In the genomic region with DNA sequence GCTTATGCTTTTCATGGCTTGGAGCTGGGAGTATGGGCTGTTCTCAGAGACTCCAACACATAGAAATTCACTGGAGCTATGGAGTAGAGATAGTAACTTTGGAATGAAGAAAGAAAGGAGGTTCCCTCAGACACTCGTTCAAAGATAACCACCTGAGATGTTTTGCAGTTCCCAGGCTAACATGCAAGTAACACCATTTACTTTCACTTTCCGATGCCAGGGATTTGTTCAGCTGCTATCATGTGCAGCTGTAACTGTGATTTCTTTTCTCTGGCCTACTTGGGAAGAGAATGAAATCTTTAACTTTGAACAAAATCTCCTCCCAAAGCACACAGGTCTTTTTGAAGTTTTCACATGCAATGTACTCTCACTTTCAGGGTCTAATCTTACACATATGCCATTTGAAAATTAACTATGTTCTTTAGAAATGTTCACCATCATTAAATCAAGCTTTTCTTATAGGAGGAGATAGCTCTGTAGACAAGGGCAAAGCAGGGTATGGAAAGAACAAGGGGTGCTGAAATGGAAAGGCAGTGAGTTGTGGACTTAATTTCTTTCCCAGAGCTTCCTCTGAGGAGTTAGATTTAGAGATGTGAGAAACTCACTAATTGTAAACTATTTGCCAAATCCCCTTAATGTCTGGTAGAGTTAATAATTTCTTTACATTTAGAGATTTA, we compare ENCODE assay signal across 18 cellular contexts.
DNase-seq lines count a peak whose midpoint lies in the region; ATAC-seq and TF ChIP-seq lines count a peak whose summit lies in the region.
"Had no signal": no experiment of that assay in that cellular context is flagged by ENCODE, and none has a peak within 500 bp of the region (broad histone marks: within the 10 kb centered on the region; RNA-seq: fewer than 3 reads in every experiment).

No MANE protein-coding gene starts in this region.

- H3K79me1 ChIP-seq in mesendoderm (ENCODE audit: low read length) = no peaks in the 10 kb centered on the region

- H3K4me2 ChIP-seq in MM.1S (ENCODE audit: low read depth, low read length) (no peak overlapping the region), mesendoderm (ENCODE audit: low read length) (no peak overlapping the region)
- H3K4me2 ChIP-seq: KMS-11 had no signal

- peak overlapping the region; percentile 30; the same call in 1 of the 2 replicates for H3K4me3 ChIP-seq in ACC112 (ENCODE audit: low read depth, low read length)
- H3K4me3 ChIP-seq in MM.1S (ENCODE audit: low read length) = no peak overlapping the region
- no peak overlapping the region for H3K4me3 ChIP-seq in choroid plexus epithelial cell (ENCODE audit: low read depth, low read length)
- H3K4me3 ChIP-seq in mesendoderm (ENCODE audit: low read length) = no peak overlapping the region
- H3K4me3 ChIP-seq: colonic mucosa, uterus had no signal

- no peak overlapping the region for H3K27ac ChIP-seq in ACC112 (ENCODE audit: low read depth, low read length)
- no peak overlapping the region for H3K27ac ChIP-seq in MM.1S (ENCODE audit: low read length)
- H3K27ac ChIP-seq in mesendoderm (ENCODE audit: low read depth, low read length) = no peak overlapping the region
- H3K27ac ChIP-seq: colonic mucosa, KMS-11, uterus had no signal

- no peaks in the 10 kb centered on the region for H3K4me1 ChIP-seq in ACC112 (ENCODE audit: control insufficient read depth, insufficient read depth, low read length, unreplicated experiment)
- H3K4me1 ChIP-seq in MM.1S (ENCODE audit: low read length) = no peaks in the 10 kb centered on the region
- H3K4me1 ChIP-seq in mesendoderm (ENCODE audit: control insufficient read depth, low read depth, low read length) = no peaks in the 10 kb centered on the region
- H3K4me1 ChIP-seq: colonic mucosa, uterus had no signal

- no peak overlapping the region for H3K18ac ChIP-seq in mesendoderm (ENCODE audit: low read length)

- H3K9ac ChIP-seq in MM.1S (ENCODE audit: low read length) (no peak overlapping the region), mesendoderm (ENCODE audit: low read length) (no peak overlapping the region)
- H3K9ac ChIP-seq: KMS-11 had no signal

- no peak overlapping the region for H2AK5ac ChIP-seq in mesendoderm (ENCODE audit: low read length)

- H3K56ac ChIP-seq in mesendoderm (ENCODE audit: low read length) = no peak overlapping the region

- H2AFZ ChIP-seq in ACC112 (ENCODE audit: low read length, unreplicated experiment) (peak overlapping the region; percentile 36), MM.1S (ENCODE audit: low read length) (no peak overlapping the region)

- TF ChIP-seq CTCF in MM.1S (IDR thresholded peaks at IDR 0.05; ENCODE audit: low read length) (no peak), choroid plexus epithelial cell (conservative IDR thresholded peaks at IDR 0.05; ENCODE audit: low read depth, low read length) (no peak)

- H2BK15ac ChIP-seq in mesendoderm (replicated peaks; ENCODE audit: low read depth) = no peak overlapping the region

- no peak for ATAC-seq in GM18517 (IDR thresholded peaks at IDR 0.05; ENCODE audit: unreplicated experiment)
- ATAC-seq in GM21367 (IDR thresholded peaks at IDR 0.05; ENCODE audit: unreplicated experiment) = no peak
- ATAC-seq in HG03432 (IDR thresholded peaks at IDR 0.05; ENCODE audit: unreplicated experiment) = no peak
- ATAC-seq: activated naive CD4-positive, alpha-beta T cell treated with anti-CD3 and anti-CD28 coated beads, Interleukin-2, amount 50 U/mL, for 72 hours; esophagus mucosa; stimulated activated naive B cell treated with anti-CD40 and anti-IgM and Interleukin-4, amounts not matched to agents 10 μg/mL and 1 μg/mL and 100 μg/mL, for 72 hours had no signal

- no peak overlapping the region for H2BK5ac ChIP-seq in mesendoderm (ENCODE audit: low read length)

- no peak overlapping the region for H4K8ac ChIP-seq in mesendoderm (ENCODE audit: low read depth, low read length)

- no peak overlapping the region for H4K5ac ChIP-seq in mesendoderm (ENCODE audit: low read length)

- H4K20me1 ChIP-seq in MM.1S (ENCODE audit: insufficient read depth, low read length) = no peaks in the 10 kb centered on the region

- no CpG with 5 or more reads among the region's 2 CpGs for WGBS in mesendoderm (ENCODE audit: extremely low coverage, insufficient coverage, low lambda C conversion rate)

- H3K23ac ChIP-seq in mesendoderm (ENCODE audit: low read length) = no peak overlapping the region

- no peaks in the 10 kb centered on the region for H3K9me3 ChIP-seq in MM.1S (replicated peaks; ENCODE audit: insufficient read depth, low read length)
- H3K9me3 ChIP-seq: colonic mucosa, uterus had no signal

- H3K36me3 ChIP-seq in ACC112 (ENCODE audit: insufficient read depth, low read length) (no peaks in the 10 kb centered on the region), MM.1S (replicated peaks; ENCODE audit: insufficient read depth, low read length) (no peaks in the 10 kb centered on the region), mesendoderm (ENCODE audit: control insufficient read depth, insufficient read depth, low read length) (no peaks in the 10 kb centered on the region)
- H3K36me3 ChIP-seq: colonic mucosa, uterus had no signal

- H3K4ac ChIP-seq in mesendoderm (ENCODE audit: low read depth, low read length) = no peak overlapping the region

- H3K9me2 ChIP-seq in MM.1S (replicated peaks; ENCODE audit: insufficient read depth, low read length) = no peaks in the 10 kb centered on the region

- H3K27me3 ChIP-seq in ACC112 (ENCODE audit: insufficient read depth, low read length) (no peaks in the 10 kb centered on the region), MM.1S (replicated peaks; ENCODE audit: insufficient read depth, low read length) (no peaks in the 10 kb centered on the region), mesendoderm (ENCODE audit: insufficient read depth, low read length, poor library complexity) (no peaks in the 10 kb centered on the region)
- H3K27me3 ChIP-seq: colonic mucosa, uterus had no signal

- H3F3A ChIP-seq in MM.1S (ENCODE audit: insufficient read depth, low read length) = no peaks in the 10 kb centered on the region

- DNase-seq in MM.1S (peak; percentile 16), choroid plexus epithelial cell (ENCODE audit: low read depth) (peak; percentile 39), mesendoderm (peak; percentile 4), OCI-M2 (lab: John Stamatoyannopoulos, UW; ENCODE audit: unreplicated experiment) (no peak)
- DNase-seq: colonic mucosa; HFFc6; hypothalamus; NCI-H187; NCI-H82; stimulated activated naive B cell treated with anti-CD40 and anti-IgM and Interleukin-4, amounts not matched to agents 10 μg/mL and 1 μg/mL and 100 μg/mL, for 72 hours; uterus had no signal

- H2BK120ac ChIP-seq in mesendoderm (ENCODE audit: low read depth, low read length) = no peak overlapping the region

- H3K79me2 ChIP-seq in ACC112 (ENCODE audit: control insufficient read depth, insufficient read depth, low read length, unreplicated experiment) (no peaks in the 10 kb centered on the region), MM.1S (ENCODE audit: low read length) (no peaks in the 10 kb centered on the region), mesendoderm (ENCODE audit: control insufficient read depth, insufficient read depth, low read length) (no peaks in the 10 kb centered on the region)
